ENCODE assay signal across 25 cellular contexts in the genomic region with DNA sequence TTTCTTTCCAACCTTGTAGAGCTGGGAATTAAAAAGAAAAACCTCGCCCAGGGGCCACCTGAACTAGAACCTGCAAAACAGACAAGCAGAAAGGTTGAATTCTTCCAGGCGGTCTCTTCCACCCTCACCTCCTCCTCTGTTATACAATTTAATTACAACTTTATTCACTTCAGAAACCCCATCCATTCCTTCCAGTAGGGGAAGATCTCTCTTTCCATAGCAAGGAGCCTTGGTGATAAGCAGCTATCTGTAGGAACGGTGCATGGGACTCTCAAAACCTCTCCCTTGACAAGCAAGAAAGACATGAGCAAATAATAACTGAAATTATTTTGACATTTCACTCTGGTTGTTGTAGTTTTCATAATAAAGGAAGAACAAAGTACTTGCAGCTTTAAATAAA.
DNase-seq lines count a peak whose midpoint lies in the region; ATAC-seq, FAIRE-seq and TF ChIP-seq lines count a peak whose summit lies in the region.
"Had no signal": no experiment of that assay in that cellular context is flagged by ENCODE, and none has a peak within 500 bp of the region (broad histone marks: within the 10 kb centered on the region; RNA-seq: fewer than 3 reads in every experiment).

No MANE protein-coding gene starts in this region.

- no peak overlapping the region for H4K5ac ChIP-seq in H1 (ENCODE audit: insufficient read length, low read depth, low read length)
- no peak overlapping the region for H4K5ac ChIP-seq in mesendoderm (ENCODE audit: low read length)

- H2BK15ac ChIP-seq in H1 (ENCODE audit: low read length) (no peak overlapping the region), mesendoderm (replicated peaks; ENCODE audit: low read depth) (no peak overlapping the region)

- H3K4me3 ChIP-seq in H7 (ENCODE audit: insufficient read depth, low read depth, low read length) (no peak overlapping the region), H1 (ENCODE audit: extremely low read depth in 1 of 4, insufficient read depth in 2 of 4, low read depth in 3 of 4, low read length in 4 of 4) (no peak overlapping the region), mesendoderm (ENCODE audit: low read length) (no peak overlapping the region)
- H3K4me3 ChIP-seq: A549; BLaER1 treated with 17β-estradiol and CSF1 and Interleukin-3, amounts not matched to agents 10 nM and 100 nM; HAP-1 had no signal

- H3K18ac ChIP-seq in H1 (ENCODE audit: extremely low read depth, low read length) (no peak overlapping the region), mesendoderm (ENCODE audit: low read length) (no peak overlapping the region)

- H3K9ac ChIP-seq in H1 (replicated peaks in 1 of 4; ENCODE audit: extremely low read depth in 1 of 4, low read depth in 3 of 4, low read length in 3 of 4) (no peak overlapping the region), mesendoderm (ENCODE audit: low read length) (no peak overlapping the region)
- H3K9ac ChIP-seq: BLaER1 treated with 17β-estradiol and CSF1 and Interleukin-3, amounts not matched to agents 10 nM and 100 nM had no signal

- POLR2A ChIA-PET in H1 (lab: Charles Lee; ENCODE audit: partially characterized antibody): interaction anchor here (0.8 kb wide), 1 partner anchor 24 kb away, joined by 3 read pairs; no protein-coding TSS in a partner anchor

- H2BK120ac ChIP-seq in H1 (replicated peaks; ENCODE audit: low read depth, low read length): no peak overlapping the region
- H2BK120ac ChIP-seq in mesendoderm (ENCODE audit: low read depth, low read length): no peak overlapping the region

- CTCF ChIA-PET in H1 (lab: Charles Lee; ENCODE audit: partially characterized antibody): interaction anchor here (0.9 to 1.9 kb wide), 5 partner anchors 8 to 85 kb away, joined by 3 to 5 read pairs (median 4); no protein-coding TSS in a partner anchor

- no peak for TF ChIP-seq POLR2A in H1 (IDR thresholded peaks at IDR 0.05; ENCODE audit: control extremely low read depth in 1 of 2, low read depth in 2 of 2, low read length in 2 of 2)

- H3K4ac ChIP-seq in H1 (replicated peaks; ENCODE audit: insufficient read length, low read depth, low read length): no peak overlapping the region
- H3K4ac ChIP-seq in mesendoderm (ENCODE audit: low read depth, low read length): no peak overlapping the region

- DNase-seq in H7 (peak; percentile 43), H1 (ENCODE audit: low read depth in 1 of 2, low spot score in 2 of 2) (no peak), mesendoderm (peak; percentile 37), NCI-H510A (lab: John Stamatoyannopoulos, UW) (no peak), GM03348 (ENCODE audit: low spot score) (no peak)
- no peak for DNase-seq in central memory CD4-positive, alpha-beta T cell
- DNase-seq: 8988T; ACHN; AML-193; BE2C; CD4-positive, alpha-beta T cell; CD8-positive, alpha-beta memory T cell; DMS 273 treated with DMSO at 0.1 percent for 48 hours; DMS79; EL; GDM1; GOT3; HFFc6 had no signal

- 77% methylated on average over 3 of the region's 3 CpGs; no CpG with 5 or more reads in 1 of the 2 experiments for WGBS in H1 (ENCODE audit: extremely low coverage in 1 of 2, insufficient coverage in 1 of 2, insufficient read length in 1 of 2, insufficient replicate concordance in 2 of 2, low coverage in 1 of 2, low lambda C conversion rate in 2 of 2, missing lambda C conversion rate in 1 of 2), 2 experiments
- no CpG with 5 or more reads among the region's 3 CpGs for WGBS in mesendoderm (ENCODE audit: extremely low coverage, insufficient coverage, low lambda C conversion rate)

- H2BK12ac ChIP-seq in H1 (ENCODE audit: low read depth, low read length): no peak overlapping the region

- H3K4me1 ChIP-seq in H1 (replicated peaks in 1 of 4; ENCODE audit: control insufficient read depth in 3 of 4, insufficient read depth in 4 of 4, low read length in 3 of 4) (peaks cover 2 to 11% (median 4%) of the 10 kb centered on the region in 4 experiments; a peak in 6 of 7 replicates), mesendoderm (ENCODE audit: control insufficient read depth, low read depth, low read length) (peaks cover 2% of the 10 kb centered on the region)
- H3K4me1 ChIP-seq: A549, BE2C, HAP-1 had no signal

- H2BK5ac ChIP-seq in H1 (ENCODE audit: low read depth, low read length) (no peak overlapping the region), mesendoderm (ENCODE audit: low read length) (no peak overlapping the region)

- H3K56ac ChIP-seq in H1 (replicated peaks; ENCODE audit: insufficient read length, low read depth, low read length) (no peak overlapping the region), mesendoderm (ENCODE audit: low read length) (no peak overlapping the region)

- H4K8ac ChIP-seq in H1 (ENCODE audit: extremely low read depth, insufficient read depth, low read length) (no peak overlapping the region), mesendoderm (ENCODE audit: low read depth, low read length) (no peak overlapping the region)

- H3K23me2 ChIP-seq in H1 (ENCODE audit: low read depth, low read length): no peaks in the 10 kb centered on the region

- H3K4me2 ChIP-seq in H1 (ENCODE audit: insufficient read depth in 1 of 2, low read depth in 2 of 2, low read length in 2 of 2): no peak overlapping the region
- H3K4me2 ChIP-seq in mesendoderm (ENCODE audit: low read length): no peak overlapping the region
- H3K4me2 ChIP-seq: A549; BLaER1 treated with 17β-estradiol and CSF1 and Interleukin-3, amounts not matched to agents 10 nM and 100 nM had no signal

- no peaks in the 10 kb centered on the region for H4K20me1 ChIP-seq in H1 (replicated peaks in 1 of 2; ENCODE audit: control insufficient read depth in 1 of 2, insufficient read depth in 2 of 2, low read length in 2 of 2)
- H4K20me1 ChIP-seq: BLaER1 treated with 17β-estradiol and CSF1 and Interleukin-3, amounts not matched to agents 10 nM and 100 nM had no signal

- no peak for FAIRE-seq in H1 (lab: Jason Lieb, UNC)
- FAIRE-seq: A549, D721Med, GM12891, GM18507 had no signal

- no peaks in the 10 kb centered on the region for H3K79me1 ChIP-seq in H1 (ENCODE audit: low read depth, low read length)
- no peaks in the 10 kb centered on the region for H3K79me1 ChIP-seq in mesendoderm (ENCODE audit: low read length)

- H4K91ac ChIP-seq in H1 (replicated peaks; ENCODE audit: insufficient read length, low read length): no peak overlapping the region

- H3K27me3 ChIP-seq in H7 (ENCODE audit: control insufficient read depth, insufficient read depth, low read length) (no peaks in the 10 kb centered on the region), H1 (replicated peaks in 1 of 4; ENCODE audit: control insufficient read depth in 3 of 4, extremely low read depth in 1 of 4, insufficient read depth in 3 of 4, low read length in 3 of 4) (no peaks in the 10 kb centered on the region), mesendoderm (ENCODE audit: insufficient read depth, low read length, poor library complexity) (no peaks in the 10 kb centered on the region)
- H3K27me3 ChIP-seq: BE2C; BLaER1 treated with 17β-estradiol and CSF1 and Interleukin-3, amounts not matched to agents 10 nM and 100 nM had no signal

- no peak overlapping the region for H3K14ac ChIP-seq in H1 (ENCODE audit: insufficient read length)

- no peak overlapping the region for H2BK20ac ChIP-seq in H1 (ENCODE audit: low read length)

- H3K9me3 ChIP-seq in H1 (ENCODE audit: insufficient read depth in 2 of 2, low read depth in 1 of 2, low read length in 1 of 2): peaks cover 0 to 3% of the 10 kb centered on the region in 2 experiments; a peak in 1 of 4 replicates
- H3K9me3 ChIP-seq: A549; BE2C; BLaER1 treated with 17β-estradiol and CSF1 and Interleukin-3, amounts not matched to agents 10 nM and 100 nM; HAP-1 had no signal

- H3K23ac ChIP-seq in H1 (ENCODE audit: insufficient read length) (no peak overlapping the region), mesendoderm (ENCODE audit: low read length) (no peak overlapping the region)

- no peak for ATAC-seq in HG02588 (IDR thresholded peaks at IDR 0.05; ENCODE audit: unreplicated experiment)
- ATAC-seq: A549 had no signal

- H3K79me2 ChIP-seq in H1 (ENCODE audit: control insufficient read depth in 1 of 2, insufficient read depth in 2 of 2, low read length in 2 of 2): no peaks in the 10 kb centered on the region
- no peaks in the 10 kb centered on the region for H3K79me2 ChIP-seq in mesendoderm (ENCODE audit: control insufficient read depth, insufficient read depth, low read length)

- peak in 1 of 3 experiments; percentile 14; a peak in 1 of 4 replicates for TF ChIP-seq CTCF in H1 (IDR thresholded peaks at IDR 0.05; ENCODE audit: control extremely low read depth in 1 of 3, insufficient read depth in 1 of 3, low read depth in 1 of 3, low read length in 3 of 3)

- TF ChIP-seq RAD21 in H1 (IDR thresholded peaks at IDR 0.05 in 1 of 2, conservative IDR thresholded peaks at IDR 0.05 in 1 of 2; ENCODE audit: low read depth in 2 of 2, low read length in 2 of 2): 0 out of 4 replicates have a peak, but pooled peaks of 1 of the 2 experiments have one; percentile 8

- H2AFZ ChIP-seq in H1 (ENCODE audit: low read length): no peak overlapping the region

- H3K36me3 ChIP-seq in H7 (replicated peaks; ENCODE audit: control insufficient read depth, insufficient read depth, low read length): no peaks in the 10 kb centered on the region
- no peaks in the 10 kb centered on the region for H3K36me3 ChIP-seq in H1 (ENCODE audit: control insufficient read depth in 2 of 4, insufficient read depth in 4 of 4, low read length in 3 of 4)
- no peaks in the 10 kb centered on the region for H3K36me3 ChIP-seq in mesendoderm (ENCODE audit: control insufficient read depth, insufficient read depth, low read length)
- H3K36me3 ChIP-seq: BE2C; BLaER1 treated with 17β-estradiol and CSF1 and Interleukin-3, amounts not matched to agents 10 nM and 100 nM; HAP-1 had no signal

- H3K27ac ChIP-seq in H1 (ENCODE audit: low read depth, low read length) (no peak overlapping the region), mesendoderm (ENCODE audit: low read depth, low read length) (no peak overlapping the region)
- H3K27ac ChIP-seq: A549; BLaER1 treated with 17β-estradiol and CSF1 and Interleukin-3, amounts not matched to agents 10 nM and 100 nM had no signal

- no peak overlapping the region for H2AK5ac ChIP-seq in H1 (ENCODE audit: low read depth, low read length)
- H2AK5ac ChIP-seq in mesendoderm (ENCODE audit: low read length): no peak overlapping the region

- TF ChIP-seq EP300 in H1 (IDR thresholded peaks at IDR 0.05; ENCODE audit: borderline replicate concordance in 1 of 2, low read depth in 2 of 2, low read length in 2 of 2): no peak

TF ChIP-seq in H1, 55 proteins besides CTCF, POLR2A, EP300 and RAD21:
- TF ChIP-seq TEAD4 (IDR thresholded peaks at IDR 0.05; ENCODE audit: low read depth, low read length) (0 out of 2 replicates have a peak, but pooled peaks have one; percentile 17), HDAC6 (IDR thresholded peaks at IDR 0.05; ENCODE audit: low read depth, low read length) (no peak)

Comparison
In these comparisons a context has a peak if more than half of its experiments do, and no peak if none do; other contexts are left out.
1. DNase-seq: peak in H7 (single experiment) and mesendoderm (single experiment); none in H1 (0 of 2), NCI-H510A (single experiment), central memory CD4-positive, alpha-beta T cell (single experiment) and GM03348 (single experiment).